Comparison of ENCODE assay signal across 1 cellular context in the genomic region with DNA sequence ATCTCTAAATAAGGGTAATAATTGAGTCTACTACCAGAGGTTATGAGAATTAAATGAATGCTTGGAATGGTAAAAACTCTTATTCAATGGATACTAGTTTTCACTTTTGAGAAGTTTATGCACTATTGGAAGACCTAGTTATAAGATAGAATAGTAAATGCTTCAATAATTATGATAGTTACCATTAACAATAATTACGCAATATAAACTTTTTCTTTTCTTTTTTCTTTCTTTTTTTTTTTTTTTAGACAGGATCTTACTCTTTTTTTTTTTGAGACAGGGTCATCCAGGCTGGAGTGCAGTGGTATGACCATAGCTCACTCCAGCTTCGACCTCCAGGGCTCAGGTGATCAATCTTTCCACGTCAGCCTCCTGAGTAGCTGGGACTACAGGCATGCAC.
TF ChIP-seq lines count a peak whose summit lies in the region.

No MANE protein-coding gene starts in this region.

TF ChIP-seq in HepG2, 621 proteins besides CTCF, POLR2A, EP300 and RAD21:
- TF ChIP-seq PHF5A (CRISPR knock-in tag; IDR thresholded peaks at IDR 0.05; ENCODE audit: low read depth, unreplicated experiment) (no peak), REXO4 (CRISPR knock-in tag; IDR thresholded peaks at IDR 0.05; ENCODE audit: borderline replicate concordance) (no peak), THYN1 (CRISPR knock-in tag; IDR thresholded peaks at IDR 0.05; ENCODE audit: borderline replicate concordance, low read depth) (no peak), KMT2B (CRISPR knock-in tag; IDR thresholded peaks at IDR 0.05) (no peak), NFYC (CRISPR knock-in tag; IDR thresholded peaks at IDR 0.05) (no peak), MEF2D (CRISPR knock-in tag; IDR thresholded peaks at IDR 0.05) (no peak)
